Comparison of ENCODE assay signal across 23 cellular contexts in the genomic region with DNA sequence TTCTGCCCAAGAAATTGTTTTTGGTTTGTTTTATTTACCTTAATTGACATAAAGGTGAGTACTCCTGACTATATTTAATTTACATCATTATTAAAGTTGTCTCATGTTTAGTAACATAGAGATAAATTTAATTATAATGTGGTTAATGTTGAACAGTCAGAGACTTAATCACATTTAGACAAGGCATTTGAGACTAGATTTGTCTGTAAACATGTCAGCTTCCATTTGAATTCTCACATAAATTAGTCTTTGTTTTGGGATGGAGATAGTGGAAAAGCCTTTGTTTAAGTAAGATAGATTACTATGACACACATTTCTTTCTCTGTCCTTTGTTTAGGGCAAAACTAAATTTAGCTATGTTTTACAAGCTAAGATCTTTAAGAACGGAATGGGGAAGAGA.
"Had no signal": no experiment of that assay in that cellular context is flagged by ENCODE, and none has a peak within 500 bp of the region (broad histone marks: within the 10 kb centered on the region; RNA-seq: fewer than 3 reads in every experiment).

No MANE protein-coding gene starts in this region.

- H3K4me3 ChIP-seq: ascending aorta, heart right ventricle, lower lobe of right lung, ovary, psoas muscle, right atrium auricular region, spleen, transverse colon, uterus had no signal

- ATAC-seq: heart right ventricle; left lobe of liver; lower lobe of right lung; natural killer cell; psoas muscle; stimulated activated naive CD8-positive, alpha-beta T cell treated with anti-CD3 and anti-CD28 coated beads, Interleukin-15, Interleukin-2, amounts not matched to agents 100 U/mL and 50 U/mL, for 24 hours had no signal

- H3K4me1 ChIP-seq: ascending aorta, heart right ventricle, lower lobe of right lung, psoas muscle, right atrium auricular region, transverse colon, uterus had no signal

- H3K36me3 ChIP-seq: ovary, uterus had no signal

- H3K27ac ChIP-seq: ascending aorta, brain microvascular endothelial cell, epithelial cell of prostate, heart right ventricle, lower lobe of right lung, ovary, psoas muscle, right atrium auricular region, transverse colon, uterus had no signal

- H3K9me3 ChIP-seq: ascending aorta, heart right ventricle, lower lobe of right lung, ovary, psoas muscle, right atrium auricular region, spleen, transverse colon, uterus had no signal

- DNase-seq: activated CD4-positive, alpha-beta memory T cell treated with anti-CD3 and anti-CD28 coated beads for 36 hours; activated CD4-positive, alpha-beta T cell treated with anti-CD3 and anti-CD28 coated beads for 48 hours; activated CD4-positive, CD25-positive, alpha-beta regulatory T cell; activated gamma-delta T cell treated with Interleukin-2 at 50 U/mL for 16 hours; activated T-cell treated with anti-CD3 and anti-CD28 coated beads for 4 hours; brain microvascular endothelial cell; central memory CD4-positive, alpha-beta T cell; heart right ventricle; kidney; lower lobe of right lung; natural killer cell; ovary; psoas muscle; spleen; stimulated activated CD4-positive, alpha-beta T cell treated with anti-CD3 and anti-CD28 coated beads, Interleukin-4, amount 100 ng/mL, for 4 hours; stimulated activated naive CD8-positive, alpha-beta T cell treated with anti-CD3 and anti-CD28 coated beads, Interleukin-15, Interleukin-2, amounts not matched to agents 100 U/mL and 50 U/mL, for 24 hours; transverse colon; uterus had no signal

- FAIRE-seq: colon, kidney had no signal
